ENCODE assay signal across 2 cellular contexts in the genomic region with DNA sequence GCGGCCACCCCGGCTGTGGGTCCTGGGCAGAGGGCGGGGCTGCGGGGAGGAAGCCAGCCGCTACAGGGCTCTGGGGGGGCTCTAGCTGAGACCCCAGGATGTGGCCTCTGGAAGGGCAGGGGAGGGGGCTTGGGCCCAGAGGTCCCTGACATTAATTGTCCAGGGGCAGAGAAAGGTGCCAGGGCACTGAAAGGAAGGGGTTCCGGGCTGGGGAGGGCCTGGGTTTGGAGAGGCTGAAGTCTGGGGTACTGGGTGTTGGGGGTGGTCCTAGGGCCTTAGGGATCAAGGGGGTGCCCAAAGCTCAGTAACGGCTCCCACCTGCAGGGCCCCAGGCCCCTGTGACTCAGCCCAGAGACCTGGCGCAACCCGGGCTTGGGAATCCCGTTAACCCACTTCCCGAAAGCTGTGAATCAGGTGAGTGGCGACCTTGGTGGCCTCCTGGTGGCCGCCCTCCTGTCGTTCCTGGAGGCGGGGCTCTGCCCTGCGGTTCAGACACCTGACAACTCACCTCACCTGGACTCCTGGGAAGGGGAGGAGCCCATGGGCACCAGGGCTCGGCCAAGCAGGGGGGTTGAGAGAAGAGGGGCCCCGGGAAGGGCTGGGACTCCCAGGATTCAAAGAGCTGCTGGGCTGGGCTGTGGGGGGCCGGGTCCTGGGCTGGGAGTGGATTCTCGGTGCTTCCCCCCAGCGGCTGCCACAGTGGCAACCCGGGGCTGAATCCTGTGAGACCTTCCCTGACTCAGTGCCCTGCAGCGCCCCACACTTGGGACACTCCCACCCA.
TF ChIP-seq lines count a peak whose summit lies in the region.

No MANE protein-coding gene starts in this region.

TF ChIP-seq in IMR-90, 13 proteins besides CTCF, POLR2A, EP300 and RAD21:
- TF ChIP-seq RCOR1 (IDR thresholded peaks at IDR 0.05; ENCODE audit: insufficient replicate concordance, low read length) (no peak), RFX5 (IDR thresholded peaks at IDR 0.05; ENCODE audit: low read depth, low read length) (no peak), CHD1 (IDR thresholded peaks at IDR 0.05; ENCODE audit: low read depth, low read length) (no peak), SMC3 (IDR thresholded peaks at IDR 0.05; ENCODE audit: low read depth, low read length) (no peak), BHLHE40 (IDR thresholded peaks at IDR 0.05; ENCODE audit: low read depth, low read length) (no peak), FOS (IDR thresholded peaks at IDR 0.05; ENCODE audit: low read depth, low read length) (no peak), ELK1 (IDR thresholded peaks at IDR 0.05; ENCODE audit: borderline replicate concordance, low read depth, low read length) (no peak), MXI1 (IDR thresholded peaks at IDR 0.05; ENCODE audit: borderline replicate concordance, low read depth, low read length) (no peak), MAFK (IDR thresholded peaks at IDR 0.05; ENCODE audit: low read depth, low read length) (no peak), CEBPB (IDR thresholded peaks at IDR 0.05; ENCODE audit: low read depth, low read length) (no peak), NFE2L2 (IDR thresholded peaks at IDR 0.05; ENCODE audit: low read depth, low read length) (no peak), MAZ (IDR thresholded peaks at IDR 0.05; ENCODE audit: borderline replicate concordance, low read depth, low read length) (no peak)
- TF ChIP-seq, protein P1, sequence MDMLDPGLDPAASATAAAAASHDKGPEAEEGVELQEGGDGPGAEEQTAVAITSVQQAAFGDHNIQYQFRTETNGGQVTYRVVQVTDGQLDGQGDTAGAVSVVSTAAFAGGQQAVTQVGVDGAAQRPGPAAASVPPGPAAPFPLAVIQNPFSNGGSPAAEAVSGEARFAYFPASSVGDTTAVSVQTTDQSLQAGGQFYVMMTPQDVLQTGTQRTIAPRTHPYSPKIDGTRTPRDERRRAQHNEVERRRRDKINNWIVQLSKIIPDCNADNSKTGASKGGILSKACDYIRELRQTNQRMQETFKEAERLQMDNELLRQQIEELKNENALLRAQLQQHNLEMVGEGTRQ (IDR thresholded peaks at IDR 0.05; ENCODE audit: low read depth, low read length): no peak

TF ChIP-seq in K562, 482 proteins besides CTCF, POLR2A, EP300 and RAD21:
- TF ChIP-seq HNRNPH1 (optimal IDR thresholded peaks at IDR 0.05; ENCODE audit: low read depth, low read length) (no peak), ZNF507 (tag; conservative IDR thresholded peaks at IDR 0.05) (no peak)
TF ChIP-seq in K562: peak in this region for 0.
